In the genomic region with DNA sequence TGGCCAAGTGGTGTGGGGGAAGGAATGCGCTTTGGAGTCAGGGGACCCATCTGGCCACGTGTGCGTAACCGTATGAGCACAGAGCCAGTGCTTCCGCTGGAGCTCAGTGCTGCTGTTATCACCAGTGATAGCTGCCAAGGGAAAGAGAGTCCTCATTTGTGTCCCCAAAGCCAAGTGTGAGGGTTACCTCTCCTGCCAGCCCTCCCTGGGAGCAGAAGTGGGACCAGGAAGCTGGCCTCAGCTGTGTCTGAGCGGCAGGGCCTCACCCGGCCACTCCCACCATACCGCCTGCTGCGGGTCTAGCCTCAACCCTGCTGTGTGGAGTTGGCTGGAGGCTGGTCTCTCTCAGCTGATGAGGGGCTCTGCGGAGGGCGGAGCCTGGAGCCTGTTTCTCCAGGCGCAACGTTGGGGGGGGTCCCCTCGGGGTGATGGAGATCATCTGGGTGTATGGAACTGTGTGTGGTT, we compare ENCODE assay signal across 21 cellular contexts. TPM values are rescaled to one million over a fixed set of nuclear protein-coding genes. Genes with fewer than 3 reads are reported as not detected.
DNase-seq lines count a peak whose midpoint lies in the region; ATAC-seq and TF ChIP-seq lines count a peak whose summit lies in the region.
"Had no signal": no experiment of that assay in that cellular context is flagged by ENCODE, and none has a peak within 500 bp of the region (broad histone marks: within the 10 kb centered on the region; RNA-seq: fewer than 3 reads in every experiment).

No MANE protein-coding gene starts in this region.

- H4K20me1 ChIP-seq in HCT116 (ENCODE audit: insufficient read depth) = no peaks in the 10 kb centered on the region
- H4K20me1 ChIP-seq in osteoblast (ENCODE audit: insufficient read depth, low read length) = peaks cover 5% of the 10 kb centered on the region

- H3K9me3 ChIP-seq in HCT116 (ENCODE audit: control insufficient read depth in 1 of 2, insufficient read depth in 1 of 2, low read depth in 1 of 2, low read length in 2 of 2) = no peaks in the 10 kb centered on the region
- H3K9me3 ChIP-seq in osteoblast (ENCODE audit: low read depth, low read length) = no peaks in the 10 kb centered on the region
- H3K9me3 ChIP-seq: adrenal gland had no signal

- no peaks in the 10 kb centered on the region for H3K9me3 Mint-ChIP-seq in chondrocyte (ENCODE audit: low read depth)
- H3K9me3 Mint-ChIP-seq: activated CD4-positive, alpha-beta memory T cell treated with anti-CD3 and anti-CD28 coated beads for 36 hours; effector memory CD8-positive, alpha-beta T cell; T-helper 1 cell treated with Interleukin-12 subunit alpha and Interleukin-12 subunit beta and Interleukin-4 antibody, amounts not matched to agents 30 μg/mL and 1 μg/mL, for 36 hours had no signal

- no peak overlapping the region for H3K4me3 ChIP-seq in HCT116 (replicated peaks in 1 of 2; ENCODE audit: low read depth in 1 of 2, low read length in 2 of 2)
- no peak overlapping the region for H3K4me3 ChIP-seq in osteoblast (ENCODE audit: insufficient read depth, low read length)
- H3K4me3 ChIP-seq: adrenal gland, GM23248, skin epidermis had no signal

- RAD21 ChIA-PET in HCT116 (lab: Charles Lee; ENCODE audit: low non-redundant PET in 1 of 2, low total read pairs in 2 of 2, uncharacterized antibody in 2 of 2, unreplicated experiment in 2 of 2) = no interaction called here

- H2AFZ ChIP-seq in HCT116 (ENCODE audit: low read depth, low read length, poor library complexity, severe bottlenecking) (no peak overlapping the region), osteoblast (ENCODE audit: low read length) (no peak overlapping the region)
- H2AFZ ChIP-seq: GM23248 had no signal

- intact Hi-C loops in HCT116 (cut with micrococcal nuclease) = no loop called here

- 0 out of 2 replicates have a peak, but pooled peaks have one; percentile 28 for ATAC-seq in HCT116
- no peak for ATAC-seq in HG02981 (IDR thresholded peaks at IDR 0.05; ENCODE audit: unreplicated experiment)
- ATAC-seq: effector memory CD8-positive, alpha-beta T cell had no signal

- CTCF ChIA-PET in HCT116 (lab: Charles Lee) = no interaction called here

- H3K4me1 ChIP-seq in HCT116 (ENCODE audit: control insufficient read depth in 1 of 2, insufficient read depth in 2 of 2, low read length in 2 of 2) = no peaks in the 10 kb centered on the region
- H3K4me1 ChIP-seq in osteoblast (ENCODE audit: insufficient read depth, low read length) = no peaks in the 10 kb centered on the region
- H3K4me1 ChIP-seq: adrenal gland had no signal

- TF ChIP-seq RAD21 in HCT116 (IDR thresholded peaks at IDR 0.05; ENCODE audit: low read depth) = no peak

- no peak overlapping the region for H3K4me2 ChIP-seq in HCT116 (ENCODE audit: low read length)
- H3K4me2 ChIP-seq in osteoblast (ENCODE audit: insufficient read depth, low read length) = no peak overlapping the region

- POLR2A ChIA-PET in HCT116 (lab: Charles Lee) = no interaction called here

- TF ChIP-seq POLR2A in HCT116 (IDR thresholded peaks at IDR 0.05; ENCODE audit: borderline replicate concordance, extremely low read depth, insufficient read depth, insufficient read length) = no peak

- TF ChIP-seq CTCF in HCT116 (IDR thresholded peaks at IDR 0.05 in 2 of 3, conservative IDR thresholded peaks at IDR 0.05 in 1 of 3; ENCODE audit: borderline replicate concordance in 1 of 3, insufficient read depth in 1 of 3, low read depth in 2 of 3, low read length in 2 of 3) = no peak
- TF ChIP-seq CTCF in chondrocyte (IDR thresholded peaks at IDR 0.05) = no peak
- no peak for TF ChIP-seq CTCF in osteoblast (IDR thresholded peaks at IDR 0.05; ENCODE audit: extremely low read depth, low read depth, low read length)

- no peaks in the 10 kb centered on the region for H3K79me2 ChIP-seq in HCT116 (ENCODE audit: insufficient read depth, low read length)
- H3K79me2 ChIP-seq in osteoblast (ENCODE audit: insufficient read depth, low read length) = no peaks in the 10 kb centered on the region

- H3K36me3 Mint-ChIP-seq in chondrocyte (ENCODE audit: low read depth) = peaks cover 12% of the 10 kb centered on the region
- H3K36me3 Mint-ChIP-seq: activated CD4-positive, alpha-beta memory T cell treated with anti-CD3 and anti-CD28 coated beads for 36 hours had no signal

- H3K27ac ChIP-seq in HCT116 (ENCODE audit: low read depth, low read length) (no peak overlapping the region), osteoblast (ENCODE audit: low read depth, low read length) (no peak overlapping the region)
- H3K27ac ChIP-seq: adrenal gland, GM23248, skin epidermis had no signal

- no peak overlapping the region for H3K9ac ChIP-seq in HCT116 (ENCODE audit: low read length)
- H3K9ac ChIP-seq: GM23248 had no signal

- H3K36me3 ChIP-seq in HCT116 (ENCODE audit: control insufficient read depth in 1 of 2, insufficient read depth in 2 of 2, low read length in 2 of 2) (peaks cover 0 to 4% of the 10 kb centered on the region in 2 experiments; a peak in 2 of 4 replicates), osteoblast (ENCODE audit: insufficient read depth, low read length) (peaks cover 16% of the 10 kb centered on the region)
- H3K36me3 ChIP-seq: adrenal gland had no signal

- no peaks in the 10 kb centered on the region for H3K9me2 ChIP-seq in HCT116 (ENCODE audit: insufficient read depth)

- BruUV-seq in HCT116 (replicated peaks; lab: Mats Ljungman, UMichigan) = no TSS peak

- DNase-seq in DMS79 (lab: John Stamatoyannopoulos, UW) = peak; percentile 80
- no peak for DNase-seq in HCT116 (ENCODE audit: low read depth, low spot score)
- DNase-seq in chondrocyte (ENCODE audit: low spot score) = peak; percentile 62
- peak; percentile 68 for DNase-seq in osteoblast (ENCODE audit: insufficient read length, low spot score, missing footprints)
- DNase-seq in NCI-H1930 (lab: John Stamatoyannopoulos, UW) = no peak
- DNase-seq in SIG-M5 treated with dmso at 0.1 percent for 504 hours (lab: John Stamatoyannopoulos, UW; ENCODE audit: unreplicated experiment) = no peak
- DNase-seq: activated CD4-positive, alpha-beta memory T cell treated with anti-CD3 and anti-CD28 coated beads for 36 hours; adrenal gland; Calu3; caudate nucleus; effector memory CD8-positive, alpha-beta T cell; GM23248; hippocampal formation; MV-4-11; NCI-H345; nucleus accumbens; SHP77 had no signal

- no peak overlapping the region for H3K27ac Mint-ChIP-seq in chondrocyte (ENCODE audit: unreplicated experiment)
- H3K27ac Mint-ChIP-seq: activated CD4-positive, alpha-beta memory T cell treated with anti-CD3 and anti-CD28 coated beads for 36 hours; B cell; effector memory CD8-positive, alpha-beta T cell; T-helper 1 cell treated with Interleukin-12 subunit alpha and Interleukin-12 subunit beta and Interleukin-4 antibody, amounts not matched to agents 30 μg/mL and 1 μg/mL, for 36 hours had no signal

- no peaks in the 10 kb centered on the region for H3K4me1 Mint-ChIP-seq in chondrocyte (ENCODE audit: low read depth)
- H3K4me1 Mint-ChIP-seq: B cell had no signal

- H3K4me3 Mint-ChIP-seq in chondrocyte (ENCODE audit: unreplicated experiment) = no peak overlapping the region
- H3K4me3 Mint-ChIP-seq: activated CD4-positive, alpha-beta memory T cell treated with anti-CD3 and anti-CD28 coated beads for 36 hours; B cell; effector memory CD8-positive, alpha-beta T cell; T-helper 1 cell treated with Interleukin-12 subunit alpha and Interleukin-12 subunit beta and Interleukin-4 antibody, amounts not matched to agents 30 μg/mL and 1 μg/mL, for 36 hours had no signal

- H3K27me3 ChIP-seq in HCT116 (ENCODE audit: insufficient read depth, low read length) (no peaks in the 10 kb centered on the region), osteoblast (ENCODE audit: insufficient read depth, low read length) (no peaks in the 10 kb centered on the region)
- H3K27me3 ChIP-seq: adrenal gland had no signal

- no peaks in the 10 kb centered on the region for H3K27me3 Mint-ChIP-seq in chondrocyte (ENCODE audit: low read depth)
- H3K27me3 Mint-ChIP-seq: activated CD4-positive, alpha-beta memory T cell treated with anti-CD3 and anti-CD28 coated beads for 36 hours; B cell; effector memory CD8-positive, alpha-beta T cell had no signal

TF ChIP-seq in HCT116, 20 proteins besides CTCF, POLR2A, EP300 and RAD21:
- TF ChIP-seq CBX3 (IDR thresholded peaks at IDR 0.05; ENCODE audit: low read depth) (no peak), EZH2phosphoT487 (IDR thresholded peaks at IDR 0.05; ENCODE audit: borderline replicate concordance) (no peak), YY1 (IDR thresholded peaks at IDR 0.05; ENCODE audit: extremely low read depth, insufficient replicate concordance, low read depth, low read length) (no peak), EGR1 (IDR thresholded peaks at IDR 0.05; ENCODE audit: low read depth) (no peak), TCF7L2 (IDR thresholded peaks at IDR 0.05; ENCODE audit: borderline replicate concordance, extremely low read depth, insufficient read depth, insufficient read length) (no peak), JUND (IDR thresholded peaks at IDR 0.05) (no peak), ELF1 (IDR thresholded peaks at IDR 0.05; ENCODE audit: borderline replicate concordance, low read depth) (no peak), SP1 (IDR thresholded peaks at IDR 0.05; ENCODE audit: low read depth) (no peak)
- TF ChIP-seq, protein P1, sequence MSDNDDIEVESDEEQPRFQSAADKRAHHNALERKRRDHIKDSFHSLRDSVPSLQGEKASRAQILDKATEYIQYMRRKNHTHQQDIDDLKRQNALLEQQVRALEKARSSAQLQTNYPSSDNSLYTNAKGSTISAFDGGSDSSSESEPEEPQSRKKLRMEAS (IDR thresholded peaks at IDR 0.05) = no peak

RNA-seq across cellular contexts. Expression of gene MEAK7, which starts 44.5 kb away (rescaled TPM):
- total RNA-seq in HCT116 (2021; ENCODE audit: unreplicated experiment) (32.2 TPM), chondrocyte (21.0 to 27.9 TPM (median 26.8 TPM) in 3 replicates), osteoblast (24.2 and 27.7 TPM in 2 replicates)
- polyA plus RNA-seq in HCT116 (2012) = 21.3 and 23.4 TPM in 2 replicates

Comparison
In these comparisons a context has a peak if more than half of its experiments do, and no peak if none do; other contexts are left out.
1. DNase-seq: peak in DMS79 (single experiment), chondrocyte (single experiment) and osteoblast (single experiment); none in HCT116 (single experiment), NCI-H1930 (0 of 2) and SIG-M5 treated with dmso at 0.1 percent for 504 hours (single experiment).